In genomic region chr15:75597667-75598341, GRCh38 we compare ENCODE assay signal across 8 cellular contexts. TPM values are rescaled to one million over a fixed set of nuclear protein-coding genes. Genes with fewer than 3 reads are reported as not detected.
A peak's percentile ranks its signal among the peaks of the same experiment; 100 is the strongest.
DNase-seq lines count a peak whose midpoint lies in the region; ATAC-seq, FAIRE-seq and TF ChIP-seq lines count a peak whose summit lies in the region.

No MANE protein-coding gene starts in this region.

- peak; percentile 43 for FAIRE-seq in TTC549 (lab: Jason Lieb, UNC)

- peaks cover 34% of the 10 kb centered on the region for H3K36me3 Mint-ChIP-seq in activated T-cell treated with anti-CD3 and anti-CD28 coated beads, Interleukin-2, amount 50 U/mL, for 4 hours (ENCODE audit: insufficient read depth)

- WGBS in stomach, 5 donors, result 26 to 56% (median 44%) methylated on average over 3 of the region's 3 CpGs

- no peak overlapping the region for H3K4me3 ChIP-seq in epithelial cell of esophagus (ENCODE audit: low read length)
- H3K4me3 ChIP-seq in stomach, result no peak overlapping the region

- H3K9me3 Mint-ChIP-seq in activated T-cell treated with anti-CD3 and anti-CD28 coated beads, Interleukin-2, amount 50 U/mL, for 4 hours, result no peaks in the 10 kb centered on the region

- DNase-seq in activated T-cell treated with anti-CD3 and anti-CD28 coated beads, Interleukin-2, amount 50 U/mL, for 4 hours, result peak; percentile 27
- DNase-seq in activated T-cell treated with anti-CD3 and anti-CD28 coated beads, Interleukin-2, amount 50 U/mL, for 1 hour, result no peak
- DNase-seq in epithelial cell of esophagus (ENCODE audit: low read depth) (no peak), stomach (peak; percentile 47), NCI-H524 (lab: John Stamatoyannopoulos, UW) (no peak), SW 1271 (lab: John Stamatoyannopoulos, UW) (no peak)

- H3K27ac ChIP-seq in stomach, result peak overlapping the region; percentile 45 to 75 (median 69)

- peak; percentile 33 for TF ChIP-seq CTCF in epithelial cell of esophagus (IDR thresholded peaks at IDR 0.05; ENCODE audit: insufficient read depth, low read depth, low read length, missing control alignments)
- peak in 2 of 7 experiments; percentile 31 to 40 for TF ChIP-seq CTCF in stomach (IDR thresholded peaks at IDR 0.05)

- intact Hi-C loops in stomach (cut with DNase I; ENCODE audit: low total_unique reads), result no loop called here

- H3K27me3 Mint-ChIP-seq in activated T-cell treated with anti-CD3 and anti-CD28 coated beads, Interleukin-2, amount 50 U/mL, for 4 hours (ENCODE audit: low read depth), result no peaks in the 10 kb centered on the region

- H3K27me3 ChIP-seq in stomach, result no peaks in the 10 kb centered on the region

- H3K4me3 Mint-ChIP-seq in activated T-cell treated with anti-CD3 and anti-CD28 coated beads, Interleukin-2, amount 50 U/mL, for 4 hours, result no peak overlapping the region

- H3K4me1 ChIP-seq in stomach, result peaks cover 24 to 45% (median 31%) of the 10 kb centered on the region in 4 donors

- no peak for TF ChIP-seq POLR2A in stomach (IDR thresholded peaks at IDR 0.05)

- TF ChIP-seq EP300 in stomach (IDR thresholded peaks at IDR 0.05), result no peak

- H3K36me3 ChIP-seq in stomach, result peaks cover 11 to 92% (median 71%) of the 10 kb centered on the region in 4 donors

- H3K4me1 Mint-ChIP-seq in activated T-cell treated with anti-CD3 and anti-CD28 coated beads, Interleukin-2, amount 50 U/mL, for 4 hours (ENCODE audit: low read depth), result peaks cover 21% of the 10 kb centered on the region

- peak in 1 of 2 donors; percentile 27 for ATAC-seq in activated T-cell treated with anti-CD3 and anti-CD28 coated beads, Interleukin-2, amount 50 U/mL, for 4 hours
- no peak for ATAC-seq in GM21423 (IDR thresholded peaks at IDR 0.05; ENCODE audit: unreplicated experiment)

- H3K9me3 ChIP-seq in stomach, result no peaks in the 10 kb centered on the region

RNA-seq across cellular contexts. Expression of gene PTPN9, which starts 18.7 kb away (rescaled TPM):
- total RNA-seq in activated T-cell treated with anti-CD3 and anti-CD28 coated beads, Interleukin-2, amount 50 U/mL, for 4 hours, result 10 to 100 TPM; 11.2 to 14.9 (median 14.4) TPM
- 10 to 100 TPM in 4 of 5 donors, 1 to 10 TPM in 1; 8.7 to 22.9 (median 16.5) TPM for total RNA-seq in stomach
- 10 to 100 TPM in 2 of 3 donors, 1 to 10 TPM in 1; 7.7 to 20.3 (median 12.5) TPM for polyA plus RNA-seq in stomach

RNA-seq across cellular contexts. Expression of gene SNUPN, which starts 27.7 kb away (rescaled TPM):
- 10 to 100 TPM; 32.1 to 35.7 (median 32.8) TPM for total RNA-seq in activated T-cell treated with anti-CD3 and anti-CD28 coated beads, Interleukin-2, amount 50 U/mL, for 4 hours
- total RNA-seq in stomach, result 10 to 100 TPM in 4 of 5 donors, 1 to 10 TPM in 1; 4.7 to 19.6 (median 15.1) TPM
- polyA plus RNA-seq in stomach, result 10 to 100 TPM; 16.2 to 29.2 (median 24.3) TPM

RNA-seq across cellular contexts. Expression of gene IMP3, which starts 42.2 kb away (rescaled TPM):
- 100 to 1,000 TPM; 133 to 156 (median 142) TPM for total RNA-seq in activated T-cell treated with anti-CD3 and anti-CD28 coated beads, Interleukin-2, amount 50 U/mL, for 4 hours
- 100 to 1,000 TPM in 2 of 5 donors, 10 to 100 TPM in 2, 1 to 10 TPM in 1; 3.5 to 137 (median 39.8) TPM for total RNA-seq in stomach
- polyA plus RNA-seq in stomach, result 10 to 100 TPM; 67.4 to 98.7 (median 80.7) TPM

RNA-seq across cellular contexts. Expression of gene SNX33, which starts 49.9 kb away (rescaled TPM):
- total RNA-seq in activated T-cell treated with anti-CD3 and anti-CD28 coated beads, Interleukin-2, amount 50 U/mL, for 4 hours, result 1 to 10 TPM; 2.4 to 3.4 (median 2.5) TPM
- total RNA-seq in stomach, result 10 to 100 TPM; 12.5 to 36.8 (median 23.9) TPM
- 10 to 100 TPM; 11.0 to 15.6 (median 11.6) TPM for polyA plus RNA-seq in stomach

Comparison
In these comparisons a context has a peak if more than half of its experiments do, and no peak if none do; other contexts are left out.
1. DNase-seq: peak in activated T-cell treated with anti-CD3 and anti-CD28 coated beads, Interleukin-2, amount 50 U/mL, for 4 hours (single experiment) and stomach (single experiment); none in activated T-cell treated with anti-CD3 and anti-CD28 coated beads, Interleukin-2, amount 50 U/mL, for 1 hour (single experiment), epithelial cell of esophagus (single experiment), NCI-H524 (0 of 2) and SW 1271 (0 of 2).